Comparison of ENCODE assay signal across 8 cellular contexts in genomic region chr9:130837002-130837511, GRCh38. TPM values are rescaled to one million over a fixed set of nuclear protein-coding genes. Genes with fewer than 3 reads are reported as not detected.
DNase-seq lines count a peak whose midpoint lies in the region; ATAC-seq and TF ChIP-seq lines count a peak whose summit lies in the region.

No MANE protein-coding gene starts in this region.

- H3K36me3 ChIP-seq in DND-41 (ENCODE audit: insufficient read depth, low read length) (no peaks in the 10 kb centered on the region), SJSA1 (0 out of 2 replicates have a peak, but pooled peaks cover 3% of the 10 kb centered on the region), prostate gland (no peaks in the 10 kb centered on the region)

- H3K4me3 ChIP-seq in DND-41 (ENCODE audit: low read depth in 1 of 2, low read length in 2 of 2) (peak overlapping the region in 1 of 2 experiments; percentile 74; a peak in 2 of 4 replicates), SJSA1 (peak overlapping the region; percentile 71; the same call in 1 of the 2 replicates), prostate gland (peak overlapping the region; percentile 34 to 58)

- ATAC-seq in DND-41 (ENCODE audit: insufficient read depth, low read depth) (no peak), HG03159 (IDR thresholded peaks at IDR 0.05; ENCODE audit: unreplicated experiment) (no peak), GM21737 (IDR thresholded peaks at IDR 0.05; ENCODE audit: unreplicated experiment) (no peak), HG03039 (IDR thresholded peaks at IDR 0.05; ENCODE audit: unreplicated experiment) (no peak)

- peaks cover 27% of the 10 kb centered on the region; the same call in 1 of the 2 replicates for H4K20me1 ChIP-seq in DND-41 (ENCODE audit: insufficient read depth, low read length)

- no peak for TF ChIP-seq CTCF in DND-41 (IDR thresholded peaks at IDR 0.05; ENCODE audit: borderline replicate concordance, extremely low read depth, low read length, poor library complexity, severe bottlenecking)
- TF ChIP-seq CTCF in prostate gland (IDR thresholded peaks at IDR 0.05) = no peak

- DNase-seq in DND-41 = no peak
- DNase-seq in SJSA1 (ENCODE audit: low read depth in 1 of 2, low spot score in 2 of 2) = peak in 1 of 2 experiments; percentile 55
- peak; percentile 86 for DNase-seq in fibroblast of peridontal ligament (ENCODE audit: extremely low read depth)
- DNase-seq in prostate gland (ENCODE audit: low spot score) = no peak
- no peak for DNase-seq in hepatic stellate cell (ENCODE audit: low spot score)

- H3K27ac ChIP-seq in DND-41 (ENCODE audit: low read length) = no peak overlapping the region; the same call in 1 of the 2 replicates
- H3K27ac ChIP-seq in SJSA1 = peak overlapping the region; percentile 45; the same call in 1 of the 2 replicates
- peak overlapping the region; percentile 82 to 86 for H3K27ac ChIP-seq in prostate gland

- no peak overlapping the region for H2AFZ ChIP-seq in DND-41 (ENCODE audit: low read depth, low read length)

- H3K4me2 ChIP-seq in DND-41 (ENCODE audit: insufficient read depth, low read length) = peak overlapping the region; percentile 79

- H3K27me3 ChIP-seq in DND-41 (ENCODE audit: insufficient read depth, low read length, poor library complexity) (no peaks in the 10 kb centered on the region), SJSA1 (replicated peaks) (no peaks in the 10 kb centered on the region), prostate gland (replicated peaks; ENCODE audit: insufficient read depth) (no peaks in the 10 kb centered on the region)

- no peak for TF ChIP-seq POLR2A in prostate gland (IDR thresholded peaks at IDR 0.05)

- no peaks in the 10 kb centered on the region for H3K9me3 ChIP-seq in DND-41 (ENCODE audit: insufficient read depth, low read length, severe bottlenecking)
- no peaks in the 10 kb centered on the region for H3K9me3 ChIP-seq in SJSA1 (replicated peaks)
- no peaks in the 10 kb centered on the region for H3K9me3 ChIP-seq in prostate gland

- 25% methylated on average over 5 of the region's 5 CpGs for WGBS in prostate gland

- H3K79me2 ChIP-seq in DND-41 (ENCODE audit: insufficient read depth, low read length) = peaks cover 85% of the 10 kb centered on the region

- peak overlapping the region; percentile 82; the same call in 1 of the 2 replicates for H3K9ac ChIP-seq in DND-41 (ENCODE audit: low read depth, low read length)

- H3K4me1 ChIP-seq in DND-41 (ENCODE audit: insufficient read depth, low read length) (peaks cover 43% of the 10 kb centered on the region), SJSA1 (replicated peaks) (peaks cover 27% of the 10 kb centered on the region), prostate gland (replicated peaks) (peaks cover 17% of the 10 kb centered on the region)

- intact Hi-C loops in prostate gland (cut with DNase I) = no loop called here

RNA-seq across cellular contexts. Expression of gene ABL1, which starts 2.0 kb away (rescaled TPM):
- 20.5 and 24.7 TPM in 2 replicates for total RNA-seq in SJSA1 (2014; rRNA removed; shearing (Covaris generic))
- total RNA-seq in prostate gland = 10 to 100 TPM; 48.2 to 73.4 TPM

RNA-seq across cellular contexts. Expression of gene QRFP, which starts 59.6 kb away (rescaled TPM):
- not detected in 2 replicates for total RNA-seq in SJSA1 (2014; rRNA removed; shearing (Covaris generic))
- total RNA-seq in prostate gland = 1 to 10 TPM in 1 of 2 donors, not detected in 1; 1.0 TPM
